ENCODE assay signal across 8 cellular contexts in the genomic region with DNA sequence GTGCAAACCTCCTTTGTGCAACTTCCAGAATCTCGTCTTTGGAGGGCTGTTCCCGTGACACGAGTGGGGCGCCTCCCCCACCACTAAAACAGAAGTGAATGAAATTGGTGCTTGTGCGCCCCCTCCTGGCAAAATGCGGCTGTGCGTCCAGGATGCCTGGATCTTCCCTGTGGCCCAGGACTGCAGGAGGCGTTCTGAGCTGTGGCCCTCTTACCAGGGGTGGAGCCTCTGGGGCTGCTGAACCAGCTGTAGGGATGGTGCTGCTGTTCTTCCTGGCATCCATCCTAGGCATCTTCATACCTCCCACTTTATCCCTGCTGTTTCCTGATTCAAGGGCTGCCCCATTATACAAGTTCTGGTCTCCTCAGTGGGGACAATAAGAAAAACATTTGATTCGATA. TPM values are rescaled to one million over a fixed set of nuclear protein-coding genes. Genes with fewer than 3 reads are reported as not detected.
DNase-seq lines count a peak whose midpoint lies in the region; ATAC-seq, FAIRE-seq and TF ChIP-seq lines count a peak whose summit lies in the region.

No MANE protein-coding gene starts in this region.

- no peaks in the 10 kb centered on the region for H3K4me1 ChIP-seq in Karpas-422 (ENCODE audit: low read length)
- H3K4me1 ChIP-seq in tibial nerve, result peaks cover 5 to 93% (median 71%) of the 10 kb centered on the region in 4 donors

- H3K27me3 Mint-ChIP-seq in activated naive CD4-positive, alpha-beta T cell treated with anti-CD3 and anti-CD28 coated beads, Interleukin-2, amount 10 ng/mL, durations not matched to agents 7 days and 5 days, result peaks cover 64% of the 10 kb centered on the region

- H3K9ac ChIP-seq in Karpas-422 (ENCODE audit: low read length), result no peak overlapping the region

- FAIRE-seq in D721Med (lab: Jason Lieb, UNC), result no peak

- peak; percentile 61 to 70 for TF ChIP-seq EP300 in tibial nerve (IDR thresholded peaks at IDR 0.05)

- H3K4me3 ChIP-seq in Karpas-422 (ENCODE audit: low read length) (no peak overlapping the region), tibial nerve (no peak overlapping the region)

- no peak overlapping the region for H3K4me3 Mint-ChIP-seq in activated naive CD4-positive, alpha-beta T cell treated with anti-CD3 and anti-CD28 coated beads, Interleukin-2, amount 10 ng/mL, durations not matched to agents 7 days and 5 days

- TF ChIP-seq POLR2A in tibial nerve (IDR thresholded peaks at IDR 0.05), result no peak

- ATAC-seq in GM21737 (IDR thresholded peaks at IDR 0.05; ENCODE audit: unreplicated experiment), result no peak

- H3K9me2 ChIP-seq in Karpas-422 (replicated peaks; ENCODE audit: insufficient read depth, low read length), result no peaks in the 10 kb centered on the region

- 7 to 8% methylated on average over 9 of the region's 9 CpGs for WGBS in tibial nerve, 2 donors

- H2AFZ ChIP-seq in Karpas-422 (ENCODE audit: low read length), result no peak overlapping the region

- CTCF ChIA-PET in activated naive CD4-positive, alpha-beta T cell treated with anti-CD3 and anti-CD28 coated beads, Interleukin-2, amount 10 ng/mL, durations not matched to agents 7 days and 5 days (lab: Charles Lee), result interaction anchor here (0.7 to 5.8 kb wide), 19 partner anchors 10 to 305 kb away, joined by 3 to 76 read pairs (median 5); a partner anchor contains a TSS

- no peak overlapping the region for H3K4me2 ChIP-seq in Karpas-422 (ENCODE audit: low read depth, low read length, poor library complexity, severe bottlenecking)

- no peaks in the 10 kb centered on the region for H4K20me1 ChIP-seq in Karpas-422 (ENCODE audit: insufficient read depth, low read depth, low read length)

- H3K27ac ChIP-seq in Karpas-422 (ENCODE audit: low read length) (no peak overlapping the region), tibial nerve (peak overlapping the region; percentile 85 to 94 (median 90))

- DNase-seq in D721Med (ENCODE audit: insufficient read length, low spot score), result peak; percentile 81
- DNase-seq in Karpas-422, result peak; percentile 91
- peak; percentile 20 for DNase-seq in SKM-1 (lab: John Stamatoyannopoulos, UW; ENCODE audit: unreplicated experiment)
- DNase-seq in activated naive CD4-positive, alpha-beta T cell treated with anti-CD3 and anti-CD28 coated beads, Interleukin-2, amount 10 ng/mL, durations not matched to agents 7 days and 5 days, result peak; percentile 89
- DNase-seq in glomerular endothelial cell (ENCODE audit: extremely low read depth, low read depth, low spot score), result peak; percentile 57
- peak; percentile 79 for DNase-seq in pons (ENCODE audit: low spot score)
- peak; percentile 90 to 96 for DNase-seq in tibial nerve (ENCODE audit: low spot score in 2 of 2)

- no peak overlapping the region for H3K27ac Mint-ChIP-seq in activated naive CD4-positive, alpha-beta T cell treated with anti-CD3 and anti-CD28 coated beads, Interleukin-2, amount 10 ng/mL, durations not matched to agents 7 days and 5 days

- TF ChIP-seq CTCF in D721Med (IDR thresholded peaks at IDR 0.05; ENCODE audit: insufficient read depth, missing control alignments) (peak; percentile 97), tibial nerve (IDR thresholded peaks at IDR 0.05) (peak; percentile 81 to 96 (median 93))

- no peaks in the 10 kb centered on the region for H3K36me3 Mint-ChIP-seq in activated naive CD4-positive, alpha-beta T cell treated with anti-CD3 and anti-CD28 coated beads, Interleukin-2, amount 10 ng/mL, durations not matched to agents 7 days and 5 days

- H3K27me3 ChIP-seq in Karpas-422 (ENCODE audit: low read length) (no peaks in the 10 kb centered on the region), tibial nerve (no peaks in the 10 kb centered on the region)

- H3K79me2 ChIP-seq in Karpas-422 (ENCODE audit: low read length), result no peaks in the 10 kb centered on the region

- H3K4me1 Mint-ChIP-seq in activated naive CD4-positive, alpha-beta T cell treated with anti-CD3 and anti-CD28 coated beads, Interleukin-2, amount 10 ng/mL, durations not matched to agents 7 days and 5 days, result peaks cover 5% of the 10 kb centered on the region

- H3K9me3 ChIP-seq in Karpas-422 (ENCODE audit: low read length) (no peaks in the 10 kb centered on the region), tibial nerve (no peaks in the 10 kb centered on the region)

- H3K36me3 ChIP-seq in Karpas-422 (ENCODE audit: insufficient read depth, low read length), result no peaks in the 10 kb centered on the region
- H3K36me3 ChIP-seq in tibial nerve, result peaks cover 0 to 23% (median 0%) of the 10 kb centered on the region in 3 donors

- H3K9me3 Mint-ChIP-seq in activated naive CD4-positive, alpha-beta T cell treated with anti-CD3 and anti-CD28 coated beads, Interleukin-2, amount 10 ng/mL, durations not matched to agents 7 days and 5 days, result no peaks in the 10 kb centered on the region

RNA-seq across cellular contexts. Expression of a gene that starts 18.5 kb away (rescaled TPM):
- total RNA-seq in Karpas-422 (2014; rRNA removed; shearing (Covaris generic); ENCODE audit: low replicate concordance), result 40.0 and 71.8 TPM in 2 replicates
- 88.8 and 103 TPM in 2 replicates for total RNA-seq in glomerular endothelial cell
- 100 to 1,000 TPM in 1 of 4 donors, 10 to 100 TPM in 3; 52.3 to 115 (median 67.3) TPM for total RNA-seq in tibial nerve

RNA-seq across cellular contexts. Expression of a gene that starts 35.2 kb away (rescaled TPM):
- total RNA-seq in Karpas-422 (2014; rRNA removed; shearing (Covaris generic); ENCODE audit: low replicate concordance), result 0.22 and 1.3 TPM in 2 replicates
- total RNA-seq in glomerular endothelial cell, result 0.44 and 1.1 TPM in 2 replicates
- 1 to 10 TPM in 3 of 4 donors, under 1 TPM in 1; 0.78 to 4.4 (median 3.7) TPM for total RNA-seq in tibial nerve

RNA-seq across cellular contexts. Expression of a gene that starts 44.4 kb away (rescaled TPM):
- 46.7 and 56.2 TPM in 2 replicates for total RNA-seq in Karpas-422 (2014; rRNA removed; shearing (Covaris generic); ENCODE audit: low replicate concordance)
- total RNA-seq in glomerular endothelial cell, result 30.3 and 30.8 TPM in 2 replicates
- 10 to 100 TPM; 22.9 to 33.9 (median 25.5) TPM for total RNA-seq in tibial nerve

RNA-seq across cellular contexts. Expression of a gene that starts 49.4 kb away (rescaled TPM):
- total RNA-seq in Karpas-422 (2014; rRNA removed; shearing (Covaris generic); ENCODE audit: low replicate concordance), result 33.0 and 42.4 TPM in 2 replicates
- total RNA-seq in glomerular endothelial cell (27.1 and 30.0 TPM in 2 replicates), tibial nerve (10 to 100 TPM; 31.8 to 44.4 (median 39.1) TPM)

RNA-seq across cellular contexts. Expression of a gene that starts 58.8 kb away (rescaled TPM):
- 53.1 and 59.9 TPM in 2 replicates for total RNA-seq in Karpas-422 (2014; rRNA removed; shearing (Covaris generic); ENCODE audit: low replicate concordance)
- total RNA-seq in glomerular endothelial cell (41.0 and 44.1 TPM in 2 replicates), tibial nerve (100 to 1,000 TPM in 1 of 4 donors, 10 to 100 TPM in 3; 81.6 to 126 (median 96.6) TPM)

Comparison
In these comparisons a context has a peak if more than half of its experiments do, and no peak if none do; other contexts are left out.
1. DNase-seq: peak in every context shown above with its lines; median percentile 93 in tibial nerve; 91 in Karpas-422; 89 in activated naive CD4-positive, alpha-beta T cell treated with anti-CD3 and anti-CD28 coated beads, Interleukin-2, amount 10 ng/mL, durations not matched to agents 7 days and 5 days; 81 in D721Med; 79 in pons; 57 in glomerular endothelial cell; 20 in SKM-1.